In genomic region chr7:54560183-54560582, GRCh38 we compare ENCODE assay signal across 25 cellular contexts. TPM values are rescaled to one million over a fixed set of nuclear protein-coding genes. Genes with fewer than 3 reads are reported as not detected.
A peak's percentile ranks its signal among the peaks of the same experiment; 100 is the strongest.
DNase-seq lines count a peak whose midpoint lies in the region; ATAC-seq, FAIRE-seq and TF ChIP-seq lines count a peak whose summit lies in the region.
"Had no signal": no experiment of that assay in that cellular context is flagged by ENCODE, and none has a peak within 500 bp of the region (broad histone marks: within the 10 kb centered on the region; RNA-seq: fewer than 3 reads in every experiment).

No MANE protein-coding gene starts in this region.

- no peaks in the 10 kb centered on the region for H4K20me1 ChIP-seq in PC-3 (ENCODE audit: low read length)
- H4K20me1 ChIP-seq: BLaER1 had no signal

- H3K4me3 ChIP-seq in PC-3 (ENCODE audit: low read length) (no peak overlapping the region), pancreas (no peak overlapping the region), tibial artery (no peak overlapping the region)
- H3K4me3 ChIP-seq: A549, BLaER1 had no signal

- H3K79me2 ChIP-seq in PC-3 (ENCODE audit: low read length) = no peaks in the 10 kb centered on the region

- H3F3A ChIP-seq in PC-3 (ENCODE audit: low read length, unreplicated experiment) = no peaks in the 10 kb centered on the region

- intact Hi-C loops in PC-3 (cut with micrococcal nuclease) = no loop called here
- intact Hi-C loops in left colon (cut with DNase I, micrococcal nuclease) = no loop called here
- intact Hi-C loops in pancreas (cut with DNase I) = no loop called here
- intact Hi-C loops in tibial artery (cut with DNase I; ENCODE audit: low total_unique reads) = no loop called here

- DNase-seq in SIG-M5 treated with dmso at 0.1 percent for 504 hours (lab: John Stamatoyannopoulos, UW; ENCODE audit: unreplicated experiment) (peak; percentile 1), SIG-M5 (lab: John Stamatoyannopoulos, UW) (no peak), PC-3 (peak; percentile 17), left colon (no peak), pancreas (no peak), AG20443 (ENCODE audit: low spot score) (no peak), tibial artery (no peak)
- DNase-seq: BE2C; C1 segment of cervical spinal cord; CD4-positive, alpha-beta memory T cell; CD4-positive, CD25-positive, alpha-beta regulatory T cell; CD8-positive, alpha-beta memory T cell; COR-L47; DMS 273 treated with DMSO at 0.1 percent for 48 hours; DMS153; DMS53; DMS79 treated with DMSO at 0.1 percent for 48 hours; GF-D8 had no signal

- no TSS peak for BruUV-seq in PC-3 (replicated peaks; lab: Mats Ljungman, UMichigan)

- no peak overlapping the region for H3K9ac ChIP-seq in PC-3 (ENCODE audit: low read length)
- H3K9ac ChIP-seq: BLaER1 had no signal

- CTCF ChIA-PET in PC-3 (lab: Charles Lee) = no interaction called here

- H3K4me1 ChIP-seq in PC-3 (ENCODE audit: insufficient read depth, low read length) = peaks cover 17% of the 10 kb centered on the region
- H3K4me1 ChIP-seq in pancreas = peaks cover 3 to 12% (median 4%) of the 10 kb centered on the region in 3 donors
- no peaks in the 10 kb centered on the region for H3K4me1 ChIP-seq in tibial artery
- H3K4me1 ChIP-seq: A549, BLaER1 had no signal

- H3K36me3 ChIP-seq in PC-3 (ENCODE audit: low read depth, low read length) (no peaks in the 10 kb centered on the region), pancreas (no peaks in the 10 kb centered on the region), tibial artery (no peaks in the 10 kb centered on the region)
- H3K36me3 ChIP-seq: BE2C, BLaER1 had no signal

- H3K27me3 ChIP-seq in PC-3 (ENCODE audit: low read length) (0 out of 2 replicates have a peak, but pooled peaks cover 5% of the 10 kb centered on the region), pancreas (peaks cover 0 to 3% (median 0%) of the 10 kb centered on the region in 4 donors), tibial artery (no peaks in the 10 kb centered on the region)
- H3K27me3 ChIP-seq: BE2C, BLaER1 had no signal

- no peak overlapping the region for H2AFZ ChIP-seq in PC-3 (ENCODE audit: low read length)

- POLR2A ChIA-PET in PC-3 (lab: Charles Lee; ENCODE audit: unreplicated experiment) = no interaction called here

- FAIRE-seq in pancreas (lab: Jason Lieb, UNC) = peak; percentile 23
- FAIRE-seq: A549, G401.6, GM12891 had no signal

- TF ChIP-seq CTCF in PC-3 (conservative IDR thresholded peaks at IDR 0.05; ENCODE audit: low read depth, low read length) (no peak), pancreas (IDR thresholded peaks at IDR 0.05) (no peak), tibial artery (IDR thresholded peaks at IDR 0.05) (no peak)

- WGBS in pancreas, 2 donors = 43 to 59% methylated on average over 2 of the region's 2 CpGs

- no peaks in the 10 kb centered on the region for H3K9me2 ChIP-seq in PC-3 (replicated peaks; ENCODE audit: low read length)

- H3K27ac ChIP-seq in PC-3 (ENCODE audit: low read length) (peak overlapping the region; percentile 48), pancreas (no peak overlapping the region), tibial artery (no peak overlapping the region)
- H3K27ac ChIP-seq: 22Rv1, A549, BLaER1 had no signal

- H3K4me2 ChIP-seq in PC-3 (ENCODE audit: low read length) = peak overlapping the region; percentile 16
- H3K4me2 ChIP-seq: A549, BLaER1 had no signal

- ATAC-seq in PC-3 (no peak; the same call in 1 of the 2 replicates), left colon (peak; percentile 50), pancreas (no peak)
- ATAC-seq: A549 had no signal

- H3K9me3 ChIP-seq in PC-3 (ENCODE audit: low read length) (no peaks in the 10 kb centered on the region), pancreas (no peaks in the 10 kb centered on the region), tibial artery (no peaks in the 10 kb centered on the region)
- H3K9me3 ChIP-seq: A549, BE2C, BLaER1 had no signal

RNA-seq across cellular contexts. Expression of gene VSTM2A, which starts 18.0 kb away (rescaled TPM):
- not detected in 2 replicates for total RNA-seq in PC-3 (2014; rRNA removed)
- 1 to 10 TPM; 1.3 to 1.6 TPM for total RNA-seq in left colon
- under 1 TPM in 4 of 6 donors, not detected in 2; 0.12 to 0.64 (median 0.15) TPM for total RNA-seq in pancreas
- polyA plus RNA-seq in pancreas = 1 to 10 TPM in 1 of 2 donors, under 1 TPM in 1; 0.08 to 1.0 TPM
- total RNA-seq: A172; CD4-positive, alpha-beta memory T cell; CD4-positive, CD25-positive, alpha-beta regulatory T cell; CD8-positive, alpha-beta memory T cell had no signal
- polyA plus RNA-seq: A549; CD14-positive monocyte; CD4-positive, alpha-beta memory T cell; CD4-positive, CD25-positive, alpha-beta regulatory T cell; CD8-positive, alpha-beta memory T cell had no signal

Comparison
In these comparisons a context has a peak if more than half of its experiments do, and no peak if none do; other contexts are left out.
1. DNase-seq: peak in SIG-M5 treated with dmso at 0.1 percent for 504 hours (single experiment) and PC-3 (single experiment); none in SIG-M5 (single experiment), left colon (0 of 2), pancreas (0 of 6), AG20443 (single experiment) and tibial artery (0 of 2).